ENCODE assay signal across 8 cellular contexts in genomic region chr10:24552346-24553016, GRCh38.
DNase-seq lines count a peak whose midpoint lies in the region; FAIRE-seq and TF ChIP-seq lines count a peak whose summit lies in the region.

No MANE protein-coding gene starts in this region.

- H3K4me3 ChIP-seq in osteoblast (ENCODE audit: insufficient read depth, low read length): no peak overlapping the region

- in situ Hi-C loops in G401 (cut with HindIII; ENCODE audit: low sequenced_read_pairs): no loop called here

- no peak for FAIRE-seq in GM18507 (lab: Jason Lieb, UNC)

- H3K27me3 ChIP-seq in osteoblast (ENCODE audit: insufficient read depth, low read length): peaks cover 11% of the 10 kb centered on the region

- H3K9me3 ChIP-seq in osteoblast (ENCODE audit: low read depth, low read length): no peaks in the 10 kb centered on the region

- no peak overlapping the region for H3K4me2 ChIP-seq in osteoblast (ENCODE audit: insufficient read depth, low read length)

- H2AFZ ChIP-seq in osteoblast (ENCODE audit: low read length): no peak overlapping the region

- H3K79me2 ChIP-seq in osteoblast (ENCODE audit: insufficient read depth, low read length): no peaks in the 10 kb centered on the region

- TF ChIP-seq CTCF in LNCAP (IDR thresholded peaks at IDR 0.05) (peak; percentile 59), osteoblast (IDR thresholded peaks at IDR 0.05; ENCODE audit: extremely low read depth, low read depth, low read length) (peak; percentile 22)

- no peaks in the 10 kb centered on the region for H4K20me1 ChIP-seq in osteoblast (ENCODE audit: insufficient read depth, low read length)

- no peaks in the 10 kb centered on the region for H3K36me3 ChIP-seq in osteoblast (ENCODE audit: insufficient read depth, low read length)

- DNase-seq in 8988T (peak; percentile 42), GM18507 (ENCODE audit: extremely low spot score, insufficient read length, low read depth) (peak; percentile 12), cerebellar cortex (ENCODE audit: low spot score) (peak; percentile 24), osteoblast (ENCODE audit: insufficient read length, low spot score, missing footprints) (no peak), NCI-H2107 (lab: John Stamatoyannopoulos, UW) (no peak), NCI-H510A treated with DMSO at 0.1 percent for 48 hours (lab: John Stamatoyannopoulos, UW) (no peak), G401 (ENCODE audit: low spot score) (no peak)

- no peak overlapping the region for H3K27ac ChIP-seq in osteoblast (ENCODE audit: low read depth, low read length)

- H3K4me1 ChIP-seq in osteoblast (ENCODE audit: insufficient read depth, low read length): no peaks in the 10 kb centered on the region

Comparison
In these comparisons a context has a peak if more than half of its experiments do, and no peak if none do; other contexts are left out.
1. DNase-seq: peak in 8988T (single experiment), GM18507 (single experiment) and cerebellar cortex (single experiment); none in osteoblast (single experiment), NCI-H2107 (single experiment), NCI-H510A treated with DMSO at 0.1 percent for 48 hours (single experiment) and G401 (single experiment).